Comparison of ENCODE assay signal across 1 cellular context in genomic region chr9:108515856-108516255, GRCh38.
TF ChIP-seq lines count a peak whose summit lies in the region.

No MANE protein-coding gene starts in this region.

TF ChIP-seq in HCT116, 20 proteins besides CTCF, POLR2A, EP300 and RAD21 (continued from another document):
- TF ChIP-seq YY1 (IDR thresholded peaks at IDR 0.05; ENCODE audit: extremely low read depth, insufficient replicate concordance, low read depth, low read length) (no peak), EGR1 (IDR thresholded peaks at IDR 0.05; ENCODE audit: low read depth) (no peak)
- TF ChIP-seq, protein P1, sequence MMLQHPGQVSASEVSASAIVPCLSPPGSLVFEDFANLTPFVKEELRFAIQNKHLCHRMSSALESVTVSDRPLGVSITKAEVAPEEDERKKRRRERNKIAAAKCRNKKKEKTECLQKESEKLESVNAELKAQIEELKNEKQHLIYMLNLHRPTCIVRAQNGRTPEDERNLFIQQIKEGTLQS (IDR thresholded peaks at IDR 0.05) = no peak
